In the genomic region with DNA sequence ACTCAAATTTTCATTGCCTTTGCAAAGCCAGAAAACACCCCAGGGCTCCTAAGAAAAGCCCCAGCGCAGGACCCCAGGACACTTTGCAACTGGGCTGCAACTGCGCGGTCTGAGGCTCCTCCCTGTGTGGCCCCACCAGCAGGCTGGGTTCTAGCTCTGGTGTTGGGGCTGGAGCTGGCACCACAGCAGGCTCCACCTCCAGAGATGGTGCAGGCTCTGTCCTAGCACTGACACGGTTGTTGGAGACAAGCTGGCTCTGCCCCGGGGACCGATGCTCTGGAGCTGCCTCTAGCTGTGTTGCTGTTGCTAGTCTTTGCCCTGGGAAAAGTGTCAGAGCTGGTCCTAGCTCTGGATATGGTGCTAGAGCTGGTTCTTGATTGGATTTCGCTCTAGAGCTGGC, we compare ENCODE assay signal across 9 cellular contexts. TPM values are rescaled to one million over a fixed set of nuclear protein-coding genes. Genes with fewer than 3 reads are reported as not detected.
DNase-seq lines count a peak whose midpoint lies in the region; ATAC-seq and TF ChIP-seq lines count a peak whose summit lies in the region.
"Had no signal": no experiment of that assay in that cellular context is flagged by ENCODE, and none has a peak within 500 bp of the region (broad histone marks: within the 10 kb centered on the region; RNA-seq: fewer than 3 reads in every experiment).

No MANE protein-coding gene starts in this region.

- POLR2A ChIA-PET in CD8-positive, alpha-beta T cell (lab: Charles Lee) = interaction anchor here (1.1 to 2.0 kb wide), 7 partner anchors 13 to 341 kb away, joined by 3 to 10 read pairs (median 4); partner anchors contain the start of genes SAPCD2, TMEM141 and TRAF2

- no peak overlapping the region for H3K27ac Mint-ChIP-seq in CD8-positive, alpha-beta T cell
- H3K27ac Mint-ChIP-seq in dendritic cell treated with granulocyte-macrophage colony-stimulating factor and Interleukin-4, amounts not matched to agents 40 ng/mL and 50 ng/mL, for 4 days = no peak overlapping the region
- no peak overlapping the region for H3K27ac Mint-ChIP-seq in neural crest cell (ENCODE audit: unreplicated experiment)

- H3K4me3 Mint-ChIP-seq in CD8-positive, alpha-beta T cell = peak overlapping the region; percentile 49
- H3K4me3 Mint-ChIP-seq in dendritic cell treated with granulocyte-macrophage colony-stimulating factor and Interleukin-4, amounts not matched to agents 40 ng/mL and 50 ng/mL, for 4 days = peak overlapping the region; percentile 89
- peak overlapping the region; percentile 86 for H3K4me3 Mint-ChIP-seq in neural crest cell

- H3K36me3 ChIP-seq in CD8-positive, alpha-beta T cell (ENCODE audit: insufficient read depth, low read length) = peaks cover 18% of the 10 kb centered on the region

- no peak overlapping the region for H3K27ac ChIP-seq in CD8-positive, alpha-beta T cell (ENCODE audit: low read depth, low read length)
- H3K27ac ChIP-seq: pancreas had no signal

- H3K4me1 Mint-ChIP-seq in CD8-positive, alpha-beta T cell (ENCODE audit: low read depth) = peaks cover 24% of the 10 kb centered on the region
- H3K4me1 Mint-ChIP-seq in dendritic cell treated with granulocyte-macrophage colony-stimulating factor and Interleukin-4, amounts not matched to agents 40 ng/mL and 50 ng/mL, for 4 days (ENCODE audit: low read depth) = peaks cover 46% of the 10 kb centered on the region
- H3K4me1 Mint-ChIP-seq in neural crest cell = peaks cover 29% of the 10 kb centered on the region

- DNase-seq in CD8-positive, alpha-beta T cell = peak in 1 of 7 experiments; percentile 10
- DNase-seq in NOMO-1 treated with DMSO at 0.1 percent for 48 hours (lab: John Stamatoyannopoulos, UW; ENCODE audit: unreplicated experiment) (peak; percentile 18), neural crest cell (ENCODE audit: low read depth, low spot score) (no peak), iPS-NIHi11 (ENCODE audit: low spot score) (no peak)
- DNase-seq in effector CD4-positive, alpha-beta T cell = no peak

- no peak for ATAC-seq in CD8-positive, alpha-beta T cell
- ATAC-seq in HG02970 (IDR thresholded peaks at IDR 0.05; ENCODE audit: low FRiP score, unreplicated experiment) = no peak
- ATAC-seq in GM18520 (IDR thresholded peaks at IDR 0.05; ENCODE audit: unreplicated experiment) = no peak

- no peaks in the 10 kb centered on the region for H3K9me3 Mint-ChIP-seq in CD8-positive, alpha-beta T cell
- H3K9me3 Mint-ChIP-seq in dendritic cell treated with granulocyte-macrophage colony-stimulating factor and Interleukin-4, amounts not matched to agents 40 ng/mL and 50 ng/mL, for 4 days = no peaks in the 10 kb centered on the region
- no peaks in the 10 kb centered on the region for H3K9me3 Mint-ChIP-seq in neural crest cell

- H3K27me3 Mint-ChIP-seq in CD8-positive, alpha-beta T cell (ENCODE audit: low read depth) = no peaks in the 10 kb centered on the region
- peaks cover 14% of the 10 kb centered on the region for H3K27me3 Mint-ChIP-seq in dendritic cell treated with granulocyte-macrophage colony-stimulating factor and Interleukin-4, amounts not matched to agents 40 ng/mL and 50 ng/mL, for 4 days
- peaks cover 16% of the 10 kb centered on the region for H3K27me3 Mint-ChIP-seq in neural crest cell (ENCODE audit: low read depth)

- H3K4me3 ChIP-seq in CD8-positive, alpha-beta T cell (ENCODE audit: low read depth, low read length) = peak overlapping the region; percentile 96

- TF ChIP-seq CTCF in CD8-positive, alpha-beta T cell (IDR thresholded peaks at IDR 0.05) = no peak
- no peak for TF ChIP-seq CTCF in neural crest cell (conservative IDR thresholded peaks at IDR 0.05)

- CTCF ChIA-PET in CD8-positive, alpha-beta T cell (lab: Charles Lee) = interaction anchor here (0.6 to 3.6 kb wide), 6 partner anchors 13 to 358 kb away, joined by 3 to 11 read pairs (median 4); partner anchors contain the start of genes LCN10 and MAN1B1

- peaks cover 30% of the 10 kb centered on the region for H3K4me1 ChIP-seq in CD8-positive, alpha-beta T cell (ENCODE audit: insufficient read depth, low read length)

- H3K36me3 Mint-ChIP-seq in CD8-positive, alpha-beta T cell = peaks cover 31% of the 10 kb centered on the region
- H3K36me3 Mint-ChIP-seq in dendritic cell treated with granulocyte-macrophage colony-stimulating factor and Interleukin-4, amounts not matched to agents 40 ng/mL and 50 ng/mL, for 4 days (ENCODE audit: low read depth) = peaks cover 36% of the 10 kb centered on the region
- H3K36me3 Mint-ChIP-seq in neural crest cell (ENCODE audit: low read depth) = peaks cover 14% of the 10 kb centered on the region

- intact Hi-C loops in CD8-positive, alpha-beta T cell (cut with DNase I, micrococcal nuclease) = loop anchor here (2.0 to 10.0 kb wide), 4 partner anchors 62 to 506 kb away; partner anchors contain the start of genes INPP5E (in 1 of the 2), SLC34A3 (in 1 of the 2) and TMEM141 (in 1 of the 2)
- intact Hi-C loops in dendritic cell treated with granulocyte-macrophage colony-stimulating factor and Interleukin-4, amounts not matched to agents 40 ng/mL and 50 ng/mL, for 4 days (cut with micrococcal nuclease) = loop anchor here (5.0 kb wide), 1 partner anchor 42 kb away; the partner anchor contains the start of gene AGPAT2

- H3K27me3 ChIP-seq in CD8-positive, alpha-beta T cell (ENCODE audit: insufficient read depth, low read length) = no peaks in the 10 kb centered on the region
- H3K27me3 ChIP-seq: pancreas had no signal

- H3K9me3 ChIP-seq in CD8-positive, alpha-beta T cell (ENCODE audit: low read length) = no peaks in the 10 kb centered on the region
- H3K9me3 ChIP-seq: pancreas had no signal

RNA-seq across cellular contexts. Expression of gene LCN10, which starts 13.6 kb away (rescaled TPM):
- under 1 TPM; 0.14 to 0.38 TPM for total RNA-seq in CD8-positive, alpha-beta T cell
- total RNA-seq in neural crest cell = not detected in 2 replicates

RNA-seq across cellular contexts. Expression of gene DIPK1B, which starts 16.8 kb away (rescaled TPM):
- under 1 TPM; 0.22 to 0.62 TPM for total RNA-seq in CD8-positive, alpha-beta T cell
- total RNA-seq in neural crest cell = 46.3 and 49.2 TPM in 2 replicates

RNA-seq across cellular contexts. Expression of gene LCN6, which starts 19.2 kb away (rescaled TPM):
- not detected for total RNA-seq in CD8-positive, alpha-beta T cell
- not detected in 2 replicates for total RNA-seq in neural crest cell

RNA-seq across cellular contexts. Expression of gene LCN8, which starts 28.9 kb away (rescaled TPM):
- total RNA-seq in CD8-positive, alpha-beta T cell = not detected
- not detected in 2 replicates for total RNA-seq in neural crest cell
- total RNA-seq: pancreas had no signal

RNA-seq across cellular contexts. Expression of gene LCN15, which starts 35.2 kb away (rescaled TPM):
- total RNA-seq in CD8-positive, alpha-beta T cell = not detected
- total RNA-seq in neural crest cell = not detected in 2 replicates
- total RNA-seq: pancreas had no signal

Comparison
In these comparisons a context has a peak if more than half of its experiments do, and no peak if none do; other contexts are left out.
1. RNA of gene DIPK1B, which starts 16.8 kb away (total RNA-seq): 46.3 to 49.2 TPM in neural crest cell; 0.22 to 0.62 TPM in CD8-positive, alpha-beta T cell; every median in the first group is over 10 times any median in the second.
2. Peak in every context shown above with its lines, with median percentiles within 50 percentile points of each other: H3K4me3 Mint-ChIP-seq.